Comparison of ENCODE assay signal across 3 cellular contexts in genomic region chr1:10212476-10212875, GRCh38.
TF ChIP-seq lines count a peak whose summit lies in the region.

No MANE protein-coding gene starts in this region.

TF ChIP-seq in IMR-90, 13 proteins besides CTCF, POLR2A, EP300 and RAD21:
- TF ChIP-seq FOS (IDR thresholded peaks at IDR 0.05; ENCODE audit: low read depth, low read length) = no peak

TF ChIP-seq in H1, 55 proteins besides CTCF, POLR2A, EP300 and RAD21:
- no peak for TF ChIP-seq FOSL1 (IDR thresholded peaks at IDR 0.05; ENCODE audit: insufficient read depth, low read depth, low read length)
- TF ChIP-seq TBP (IDR thresholded peaks at IDR 0.05; ENCODE audit: low read depth, low read length) = no peak
- TF ChIP-seq BCL11A (IDR thresholded peaks at IDR 0.05; ENCODE audit: low read depth in 2 of 2, low read length in 2 of 2) = no peak
- TF ChIP-seq KDM4A (IDR thresholded peaks at IDR 0.05; ENCODE audit: low read depth, low read length, severe bottlenecking) = no peak
- TF ChIP-seq GABPA (IDR thresholded peaks at IDR 0.05; ENCODE audit: borderline replicate concordance, insufficient read depth, low read length) = no peak
- TF ChIP-seq ZNF274 (IDR thresholded peaks at IDR 0.05; ENCODE audit: borderline replicate concordance, extremely low read depth, low read length) = no peak
- TF ChIP-seq CREB1 (IDR thresholded peaks at IDR 0.05) = no peak
- TF ChIP-seq CBX8 (IDR thresholded peaks at IDR 0.05; ENCODE audit: borderline replicate concordance, low read depth, low read length) = no peak
- no peak for TF ChIP-seq YY1 (IDR thresholded peaks at IDR 0.05; ENCODE audit: low read depth, low read length)
- TF ChIP-seq RNF2 (IDR thresholded peaks at IDR 0.05; ENCODE audit: borderline replicate concordance, low read depth, low read length, missing control alignments, poor library complexity, severe bottlenecking) = no peak
- TF ChIP-seq TAF7 (optimal IDR thresholded peaks at IDR 0.05; ENCODE audit: borderline replicate concordance, low read depth, low read length) = no peak
TF ChIP-seq in H1: peak in this region for 0.

TF ChIP-seq in neural cell, 6 proteins besides CTCF, POLR2A, EP300 and RAD21:
- no peak for TF ChIP-seq TAF1 (IDR thresholded peaks at IDR 0.05; ENCODE audit: low read depth)
- TF ChIP-seq POLR2AphosphoS5 (IDR thresholded peaks at IDR 0.05) = no peak
- TF ChIP-seq SMC3 (conservative IDR thresholded peaks at IDR 0.05; ENCODE audit: poor library complexity) = no peak
- no peak for TF ChIP-seq REST (IDR thresholded peaks at IDR 0.05; ENCODE audit: borderline replicate concordance)
- TF ChIP-seq MXI1 (conservative IDR thresholded peaks at IDR 0.05; ENCODE audit: poor library complexity, severe bottlenecking) = no peak
- no peak for TF ChIP-seq EZH2 (IDR thresholded peaks at IDR 0.05; ENCODE audit: borderline replicate concordance, insufficient read depth, low read length, poor library complexity, severe bottlenecking)
